ENCODE assay signal across 8 cellular contexts in the genomic region with DNA sequence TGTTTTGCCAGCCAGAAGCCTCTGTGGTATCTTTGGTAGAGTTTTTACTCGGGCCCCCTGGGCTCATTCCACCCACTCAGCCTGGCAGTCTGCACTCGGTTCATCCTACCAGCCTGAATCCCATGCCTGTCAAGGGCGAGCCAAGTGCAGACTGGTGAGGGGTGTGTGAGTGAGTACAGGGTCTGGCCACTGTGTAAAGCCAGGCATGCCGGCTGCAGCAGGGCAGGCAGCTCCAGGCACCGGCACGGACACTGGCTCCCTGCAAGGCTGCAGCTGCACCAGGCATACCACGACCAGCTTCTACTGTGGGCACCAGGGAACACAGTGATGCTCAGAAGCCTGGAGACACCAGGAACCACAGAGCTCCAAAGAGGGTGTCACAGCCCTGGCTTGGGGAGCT.
"Had no signal": no experiment of that assay in that cellular context is flagged by ENCODE, and none has a peak within 500 bp of the region (broad histone marks: within the 10 kb centered on the region; RNA-seq: fewer than 3 reads in every experiment).

No MANE protein-coding gene starts in this region.

- H3K27ac ChIP-seq: HL-60 had no signal

- DNase-seq: H9, HCEC 1CT had no signal

- H3K36me3 Mint-ChIP-seq: IgD-negative memory B cell had no signal

- H3K4me3 Mint-ChIP-seq: GM23338, H9, IgD-negative memory B cell had no signal

- H2AFZ ChIP-seq: GM23338 had no signal

- H3K4me1 Mint-ChIP-seq: IgD-negative memory B cell had no signal

- FAIRE-seq: H1, H54, HepG2 had no signal

- H3K4me3 ChIP-seq: GM23338 had no signal

- H3K27ac Mint-ChIP-seq: GM23338, H9, IgD-negative memory B cell had no signal

- ATAC-seq: GM23338, HepG2 had no signal

- H3K4me2 ChIP-seq: GM23338 had no signal
